Comparison of ENCODE assay signal across 7 cellular contexts in genomic region chr7:129281163-129281562, GRCh38.
"Had no signal": no experiment of that assay in that cellular context is flagged by ENCODE, and none has a peak within 500 bp of the region (broad histone marks: within the 10 kb centered on the region; RNA-seq: fewer than 3 reads in every experiment).

No MANE protein-coding gene starts in this region.

- H3K4me3 ChIP-seq: GM23338 had no signal

- FAIRE-seq: H1, H54, HTR-8/SVneo had no signal

- H3K4me2 ChIP-seq: GM23338 had no signal

- H2AFZ ChIP-seq: GM23338 had no signal

- ATAC-seq: GM23338 had no signal

- H3K9me3 Mint-ChIP-seq: GM23338, H9 had no signal

- H3K27ac Mint-ChIP-seq: H9 had no signal

- H3K4me3 Mint-ChIP-seq: GM23338, H9 had no signal

- DNase-seq: H9, HCEC 1CT, KG1 had no signal
